In the genomic region with DNA sequence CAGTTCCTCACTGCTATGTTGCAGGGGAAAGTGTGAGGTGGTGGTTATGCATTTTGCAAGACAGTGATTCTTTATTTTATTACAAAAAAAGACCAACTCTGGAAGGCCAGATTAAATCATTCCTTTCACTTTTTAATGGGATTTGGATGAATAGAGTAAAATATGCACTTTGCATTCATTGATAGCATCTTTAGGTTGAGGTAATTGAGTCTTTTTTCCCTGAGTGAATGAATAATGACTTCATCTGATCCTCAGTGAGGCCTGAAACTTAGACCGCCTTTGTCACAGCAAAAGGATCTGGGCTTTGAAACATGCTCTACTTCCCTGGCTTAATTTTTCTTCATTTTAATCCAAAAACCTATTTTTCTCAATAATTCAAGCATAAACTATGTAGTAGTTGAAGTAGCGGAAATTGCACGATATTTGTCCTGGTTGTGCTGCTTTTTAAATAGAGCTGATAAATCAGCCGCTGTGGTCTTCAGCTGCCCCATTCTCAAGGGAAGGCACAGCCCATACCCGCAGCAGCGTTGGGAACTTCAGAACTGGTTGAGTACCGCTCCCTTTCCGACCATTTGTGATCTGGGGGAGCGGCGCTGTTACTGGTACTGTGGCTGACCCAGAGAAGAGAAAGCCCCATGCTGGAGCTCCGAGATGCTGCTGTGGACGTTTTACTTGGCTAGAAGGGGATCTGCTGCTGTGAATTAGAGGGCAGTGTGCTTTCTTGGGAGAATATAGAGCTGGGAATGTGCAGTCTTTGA, we compare ENCODE assay signal across 21 cellular contexts.
DNase-seq lines count a peak whose midpoint lies in the region.
"Had no signal": no experiment of that assay in that cellular context is flagged by ENCODE, and none has a peak within 500 bp of the region (broad histone marks: within the 10 kb centered on the region; RNA-seq: fewer than 3 reads in every experiment).

No MANE protein-coding gene starts in this region.

- H3K4me1 Mint-ChIP-seq in activated CD4-positive, alpha-beta T cell treated with anti-CD3 and anti-CD28 coated beads, Interleukin-2, amount 10 ng/mL, durations not matched to agents 24 days and 14 days = peaks cover 10% of the 10 kb centered on the region

- peak; percentile 24 for DNase-seq in activated CD4-positive, alpha-beta T cell treated with anti-CD3 and anti-CD28 coated beads, Interleukin-2, amount 10 ng/mL, durations not matched to agents 24 days and 14 days
- no peak for DNase-seq in activated CD4-positive, alpha-beta T cell treated with anti-CD3 and anti-CD28 coated beads for 1 hour
- DNase-seq in astrocyte of the hippocampus (ENCODE audit: low read depth, low spot score) (peak; percentile 43), midbrain (lab: John Stamatoyannopoulos, UW) (peak; percentile 10), substantia nigra (lab: John Stamatoyannopoulos, UW) (peak in 2 of 49 donors; percentile 12 to 24), activated gamma-delta T cell treated with Interleukin-2 at 50 U/mL for 16 hours (no peak), epidermal melanocyte (ENCODE audit: insufficient read length, low spot score) (no peak), AML-193 (lab: John Stamatoyannopoulos, UW) (no peak)
- DNase-seq: CD8-positive, alpha-beta T cell; DND-41; GF-D8; KG1; NCI-H1417 treated with DMSO at 0.1 percent for 48 hours; NCI-H1930; NCI-H2171; NCI-H446 treated with DMSO at 0.1 percent for 48 hours; NK-92 treated with Interleukin-12 subunit alpha and Interleukin-12 subunit beta, amount 100 ng/mL, for 24 hours; OCI-M1; RPMI8226 had no signal

- intact Hi-C loops in activated CD4-positive, alpha-beta T cell treated with anti-CD3 and anti-CD28 coated beads, Interleukin-2, amount 10 ng/mL, durations not matched to agents 24 days and 14 days (cut with micrococcal nuclease) = no loop called here

- H3K27me3 Mint-ChIP-seq in activated CD4-positive, alpha-beta T cell treated with anti-CD3 and anti-CD28 coated beads, Interleukin-2, amount 10 ng/mL, durations not matched to agents 24 days and 14 days = peaks cover 2% of the 10 kb centered on the region

- H3K36me3 Mint-ChIP-seq in activated CD4-positive, alpha-beta T cell treated with anti-CD3 and anti-CD28 coated beads, Interleukin-2, amount 10 ng/mL, durations not matched to agents 24 days and 14 days (ENCODE audit: low read depth) = no peaks in the 10 kb centered on the region

- no peak overlapping the region for H3K27ac Mint-ChIP-seq in activated CD4-positive, alpha-beta T cell treated with anti-CD3 and anti-CD28 coated beads, Interleukin-2, amount 10 ng/mL, durations not matched to agents 24 days and 14 days
- H3K27ac Mint-ChIP-seq: CD8-positive, alpha-beta T cell had no signal

- H3K27ac ChIP-seq in substantia nigra (ENCODE audit: low read depth, low read length, poor library complexity, severe bottlenecking) = peak overlapping the region; percentile 68
- H3K27ac ChIP-seq: 22Rv1, BLaER1 had no signal

- no peaks in the 10 kb centered on the region for H3K9me3 Mint-ChIP-seq in activated CD4-positive, alpha-beta T cell treated with anti-CD3 and anti-CD28 coated beads, Interleukin-2, amount 10 ng/mL, durations not matched to agents 24 days and 14 days
- H3K9me3 Mint-ChIP-seq: CD8-positive, alpha-beta T cell had no signal

- H3K4me3 Mint-ChIP-seq in activated CD4-positive, alpha-beta T cell treated with anti-CD3 and anti-CD28 coated beads, Interleukin-2, amount 10 ng/mL, durations not matched to agents 24 days and 14 days = no peak overlapping the region
- H3K4me3 Mint-ChIP-seq: CD8-positive, alpha-beta T cell had no signal

Comparison
In these comparisons a context has a peak if more than half of its experiments do, and no peak if none do; other contexts are left out.
1. DNase-seq: peak in activated CD4-positive, alpha-beta T cell treated with anti-CD3 and anti-CD28 coated beads, Interleukin-2, amount 10 ng/mL, durations not matched to agents 24 days and 14 days (single experiment), astrocyte of the hippocampus (single experiment) and midbrain (single experiment); none in activated CD4-positive, alpha-beta T cell treated with anti-CD3 and anti-CD28 coated beads for 1 hour (single experiment), activated gamma-delta T cell treated with Interleukin-2 at 50 U/mL for 16 hours (single experiment), epidermal melanocyte (single experiment) and AML-193 (0 of 2).